10 cellular contexts compared by ENCODE assay signal in genomic region chr1:172948457-172948856, GRCh38.
DNase-seq lines count a peak whose midpoint lies in the region; ATAC-seq and TF ChIP-seq lines count a peak whose summit lies in the region.
"Had no signal": no experiment of that assay in that cellular context is flagged by ENCODE, and none has a peak within 500 bp of the region (broad histone marks: within the 10 kb centered on the region; RNA-seq: fewer than 3 reads in every experiment).

No MANE protein-coding gene starts in this region.

- H2AFZ ChIP-seq in mesenchymal stem cell (ENCODE audit: low read depth, low read length): no peak overlapping the region

- no peak for TF ChIP-seq CTCF in CD14-positive monocyte (IDR thresholded peaks at IDR 0.05)
- no peak for TF ChIP-seq CTCF in Calu3 (IDR thresholded peaks at IDR 0.05; ENCODE audit: unreplicated experiment)

- H3K9me3 ChIP-seq in mesenchymal stem cell (ENCODE audit: control insufficient read depth, low read length): no peaks in the 10 kb centered on the region

- no peak overlapping the region for H2BK5ac ChIP-seq in mesenchymal stem cell (ENCODE audit: low read depth, low read length, poor library complexity, severe bottlenecking)

- peaks cover 5% of the 10 kb centered on the region for H3K9me3 Mint-ChIP-seq in activated naive CD8-positive, alpha-beta T cell treated with anti-CD3 and anti-CD28 coated beads, Interleukin-2, amount 10 ng/mL, durations not matched to agents 7 days and 5 days
- H3K9me3 Mint-ChIP-seq in CD14-positive monocyte (peaks cover 0 to under 1% (median 0%) of the 10 kb centered on the region in 7 donors), Calu3 (ENCODE audit: low read depth, unreplicated experiment) (no peaks in the 10 kb centered on the region)

- WGBS in mesenchymal stem cell: 30% methylated on average over 1 of the region's 1 CpG

- no peak overlapping the region for H3K23ac ChIP-seq in mesenchymal stem cell (ENCODE audit: low read length in 2 of 2)

- H3K4me3 Mint-ChIP-seq in activated naive CD8-positive, alpha-beta T cell treated with anti-CD3 and anti-CD28 coated beads, Interleukin-2, amount 10 ng/mL, durations not matched to agents 7 days and 5 days: no peak overlapping the region
- H3K4me3 Mint-ChIP-seq in CD14-positive monocyte (no peak overlapping the region), Calu3 (ENCODE audit: low read depth, unreplicated experiment) (no peak overlapping the region)

- H4K91ac ChIP-seq in mesenchymal stem cell (ENCODE audit: low read length): peak overlapping the region; percentile 86

- POLR2A ChIA-PET in activated naive CD8-positive, alpha-beta T cell treated with anti-CD3 and anti-CD28 coated beads, Interleukin-2, amount 10 ng/mL, durations not matched to agents 7 days and 5 days (lab: Charles Lee): interaction anchor here (0.6 to 0.7 kb wide), 2 partner anchors 245 to 992 kb away, joined by 3 read pairs; no protein-coding TSS in a partner anchor

- H4K8ac ChIP-seq in mesenchymal stem cell (ENCODE audit: low read length): peak overlapping the region; percentile 88

- H3K27me3 ChIP-seq in mesenchymal stem cell (ENCODE audit: control insufficient read depth in 1 of 2, insufficient read depth in 1 of 2, low read length in 2 of 2): no peaks in the 10 kb centered on the region

- DNase-seq in ACHN (peak; percentile 38), HCEC 1CT (peak; percentile 91), mesenchymal stem cell (peak; percentile 92), CD14-positive monocyte (ENCODE audit: low spot score) (no peak), Calu3 (no peak), NAMALWA (ENCODE audit: low spot score) (no peak)
- no peak for DNase-seq in activated naive CD8-positive, alpha-beta T cell treated with anti-CD3 and anti-CD28 coated beads, Interleukin-2, amount 10 ng/mL, durations not matched to agents 7 days and 5 days
- DNase-seq: NCI-H146, SIG-M5 had no signal

- H3K4me3 ChIP-seq in mesenchymal stem cell (ENCODE audit: insufficient read depth in 1 of 2, low read depth in 1 of 2, low read length in 2 of 2): no peak overlapping the region

- H3K79me1 ChIP-seq in mesenchymal stem cell (replicated peaks; ENCODE audit: low read length, poor library complexity, severe bottlenecking): no peaks in the 10 kb centered on the region

- no peaks in the 10 kb centered on the region for H3K36me3 ChIP-seq in mesenchymal stem cell (ENCODE audit: control insufficient read depth in 1 of 2, insufficient read depth in 2 of 2, low read depth in 1 of 2, low read length in 2 of 2)

- peaks cover 28% of the 10 kb centered on the region for H3K4me1 Mint-ChIP-seq in activated naive CD8-positive, alpha-beta T cell treated with anti-CD3 and anti-CD28 coated beads, Interleukin-2, amount 10 ng/mL, durations not matched to agents 7 days and 5 days
- H3K4me1 Mint-ChIP-seq in CD14-positive monocyte (peaks cover 4% of the 10 kb centered on the region), Calu3 (ENCODE audit: low read depth, unreplicated experiment) (peaks cover 28% of the 10 kb centered on the region)

- BruUV-seq in Calu3 (replicated peaks; lab: Mats Ljungman, UMichigan): no TSS peak

- H3K27ac ChIP-seq in mesenchymal stem cell (ENCODE audit: low read length, poor library complexity, severe bottlenecking): no peak overlapping the region

- CTCF ChIA-PET in Calu3 (lab: Charles Lee): interaction anchor here (0.6 to 1.2 kb wide), 2 partner anchors 123 to 196 kb away, joined by 3 read pairs; no protein-coding TSS in a partner anchor

- no peak overlapping the region for H2BK15ac ChIP-seq in mesenchymal stem cell (ENCODE audit: low read depth, poor library complexity, severe bottlenecking)

- H3K4me1 ChIP-seq in mesenchymal stem cell (ENCODE audit: control insufficient read depth, insufficient read depth, low read depth, low read length): peaks cover 2% of the 10 kb centered on the region

- intact Hi-C loops in CD14-positive monocyte (cut with micrococcal nuclease): loop anchor here in 1 of 2 donors (10.0 kb wide), 1 partner anchor 124 kb away; no protein-coding TSS in a partner anchor
- intact Hi-C loops in Calu3 (cut with micrococcal nuclease; ENCODE audit: unreplicated experiment): no loop called here

- in situ Hi-C loops in ACHN (cut with HindIII; ENCODE audit: low pct_ligation_motif_present, low pct_unique_long_range_greater_than_20kb, low sequenced_read_pairs): no loop called here

- no peaks in the 10 kb centered on the region for H3K27me3 Mint-ChIP-seq in activated naive CD8-positive, alpha-beta T cell treated with anti-CD3 and anti-CD28 coated beads, Interleukin-2, amount 10 ng/mL, durations not matched to agents 7 days and 5 days
- H3K27me3 Mint-ChIP-seq in CD14-positive monocyte (ENCODE audit: low read depth in 3 of 3) (peaks cover 0 to 2% (median 0%) of the 10 kb centered on the region in 3 donors), Calu3 (ENCODE audit: unreplicated experiment) (no peaks in the 10 kb centered on the region)

- H3K27ac Mint-ChIP-seq in activated naive CD8-positive, alpha-beta T cell treated with anti-CD3 and anti-CD28 coated beads, Interleukin-2, amount 10 ng/mL, durations not matched to agents 7 days and 5 days: no peak overlapping the region
- H3K27ac Mint-ChIP-seq in CD14-positive monocyte: no peak overlapping the region
- no peak overlapping the region for H3K27ac Mint-ChIP-seq in Calu3 (ENCODE audit: unreplicated experiment)

- H2BK12ac ChIP-seq in mesenchymal stem cell (ENCODE audit: low read length in 2 of 2): peak overlapping the region; percentile 89 to 94

- H3K9ac ChIP-seq in mesenchymal stem cell (ENCODE audit: low read length): no peak overlapping the region

- H3K36me3 Mint-ChIP-seq in activated naive CD8-positive, alpha-beta T cell treated with anti-CD3 and anti-CD28 coated beads, Interleukin-2, amount 10 ng/mL, durations not matched to agents 7 days and 5 days: peaks cover 5% of the 10 kb centered on the region
- H3K36me3 Mint-ChIP-seq in CD14-positive monocyte (no peaks in the 10 kb centered on the region), Calu3 (ENCODE audit: insufficient read depth, unreplicated experiment) (no peaks in the 10 kb centered on the region)

- H3K4me2 ChIP-seq in mesenchymal stem cell (ENCODE audit: low read length, poor library complexity, severe bottlenecking): no peak overlapping the region

- ATAC-seq in activated naive CD8-positive, alpha-beta T cell treated with anti-CD3 and anti-CD28 coated beads, Interleukin-2, amount 10 ng/mL, durations not matched to agents 7 days and 5 days (ENCODE audit: low read depth): peak; percentile 27
- ATAC-seq in GM18519 (IDR thresholded peaks at IDR 0.05; ENCODE audit: low FRiP score, unreplicated experiment): no peak

- H3K18ac ChIP-seq in mesenchymal stem cell (ENCODE audit: low read depth in 1 of 2, low read length in 2 of 2): peak overlapping the region; percentile 49 to 91

- no peak overlapping the region for H2AK5ac ChIP-seq in mesenchymal stem cell (ENCODE audit: low read length, severe bottlenecking)

- peak overlapping the region; percentile 85 for H2BK120ac ChIP-seq in mesenchymal stem cell (ENCODE audit: low read depth, low read length)

- H3K4ac ChIP-seq in mesenchymal stem cell (ENCODE audit: low read depth in 1 of 2, low read length in 2 of 2): peak overlapping the region; percentile 19

- peak overlapping the region in 1 of 2 experiments; percentile 23 for H3K14ac ChIP-seq in mesenchymal stem cell (ENCODE audit: low read length in 2 of 2)

Comparison
In these comparisons a context has a peak if more than half of its experiments do, and no peak if none do; other contexts are left out.
1. DNase-seq: peak in ACHN (single experiment), HCEC 1CT (single experiment) and mesenchymal stem cell (single experiment); none in activated naive CD8-positive, alpha-beta T cell treated with anti-CD3 and anti-CD28 coated beads, Interleukin-2, amount 10 ng/mL, durations not matched to agents 7 days and 5 days (single experiment), CD14-positive monocyte (single experiment), Calu3 (single experiment) and NAMALWA (single experiment).